1 cellular context compared by ENCODE assay signal in the genomic region with DNA sequence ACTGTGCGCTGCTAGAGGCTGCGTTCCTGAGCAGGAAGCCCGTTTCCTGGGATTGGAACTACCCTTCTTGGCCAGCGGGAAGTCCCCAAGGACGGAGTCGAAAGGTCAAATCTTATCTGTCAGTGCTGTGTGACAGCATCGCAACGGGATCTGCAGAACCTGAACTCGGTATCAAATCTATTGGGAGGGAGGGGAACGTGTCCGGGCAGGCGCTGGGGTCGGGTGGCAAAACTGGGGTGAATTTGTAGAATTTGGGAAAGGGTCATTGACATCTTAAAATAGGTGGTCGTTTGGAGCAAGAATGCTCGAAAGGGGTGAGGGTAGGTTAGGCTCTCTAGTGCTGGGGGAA.
TF ChIP-seq lines count a peak whose summit lies in the region.

No MANE protein-coding gene starts in this region.

TF ChIP-seq in HepG2, 621 proteins besides CTCF, POLR2A, EP300 and RAD21 (continues in another document):
- no peak for TF ChIP-seq NR1H2 (CRISPR knock-in tag; IDR thresholded peaks at IDR 0.05; ENCODE audit: borderline replicate concordance, low read depth)
- no peak for TF ChIP-seq IRX3 (CRISPR knock-in tag; IDR thresholded peaks at IDR 0.05; ENCODE audit: borderline replicate concordance, low read depth)
- TF ChIP-seq KDM1A (CRISPR knock-in tag; IDR thresholded peaks at IDR 0.05) = 0 out of 2 replicates have a peak, but pooled peaks have one; percentile 8
- TF ChIP-seq, protein P1, sequence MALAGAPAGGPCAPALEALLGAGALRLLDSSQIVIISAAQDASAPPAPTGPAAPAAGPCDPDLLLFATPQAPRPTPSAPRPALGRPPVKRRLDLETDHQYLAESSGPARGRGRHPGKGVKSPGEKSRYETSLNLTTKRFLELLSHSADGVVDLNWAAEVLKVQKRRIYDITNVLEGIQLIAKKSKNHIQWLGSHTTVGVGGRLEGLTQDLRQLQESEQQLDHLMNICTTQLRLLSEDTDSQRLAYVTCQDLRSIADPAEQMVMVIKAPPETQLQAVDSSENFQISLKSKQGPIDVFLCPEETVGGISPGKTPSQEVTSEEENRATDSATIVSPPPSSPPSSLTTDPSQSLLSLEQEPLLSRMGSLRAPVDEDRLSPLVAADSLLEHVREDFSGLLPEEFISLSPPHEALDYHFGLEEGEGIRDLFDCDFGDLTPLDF (CRISPR knock-in tag; IDR thresholded peaks at IDR 0.05) = no peak
- TF ChIP-seq MAF1 (CRISPR knock-in tag; IDR thresholded peaks at IDR 0.05; ENCODE audit: borderline replicate concordance) = no peak
- 0 out of 2 replicates have a peak, but pooled peaks have one; percentile 59 for TF ChIP-seq ZNF33A (CRISPR knock-in tag; IDR thresholded peaks at IDR 0.05; ENCODE audit: borderline replicate concordance)
- TF ChIP-seq ZNF33B (CRISPR knock-in tag; IDR thresholded peaks at IDR 0.05) = no peak
- TF ChIP-seq, protein P2, sequence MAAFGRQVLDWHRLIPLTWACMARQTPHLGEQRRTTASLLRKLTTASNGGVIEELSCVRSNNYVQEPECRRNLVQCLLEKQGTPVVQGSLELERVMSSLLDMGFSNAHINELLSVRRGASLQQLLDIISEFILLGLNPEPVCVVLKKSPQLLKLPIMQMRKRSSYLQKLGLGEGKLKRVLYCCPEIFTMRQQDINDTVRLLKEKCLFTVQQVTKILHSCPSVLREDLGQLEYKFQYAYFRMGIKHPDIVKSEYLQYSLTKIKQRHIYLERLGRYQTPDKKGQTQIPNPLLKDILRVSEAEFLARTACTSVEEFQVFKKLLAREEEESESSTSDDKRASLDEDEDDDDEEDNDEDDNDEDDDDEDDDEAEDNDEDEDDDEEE (CRISPR knock-in tag; IDR thresholded peaks at IDR 0.05) = peak; percentile 41; the same call in 1 of the 2 replicates
- 0 out of 2 replicates have a peak, but pooled peaks have one; percentile 4 for TF ChIP-seq RXRB (CRISPR knock-in tag; IDR thresholded peaks at IDR 0.05; ENCODE audit: borderline replicate concordance)
- no peak for TF ChIP-seq ZNF17 (CRISPR knock-in tag; IDR thresholded peaks at IDR 0.05)
- TF ChIP-seq, protein P3, sequence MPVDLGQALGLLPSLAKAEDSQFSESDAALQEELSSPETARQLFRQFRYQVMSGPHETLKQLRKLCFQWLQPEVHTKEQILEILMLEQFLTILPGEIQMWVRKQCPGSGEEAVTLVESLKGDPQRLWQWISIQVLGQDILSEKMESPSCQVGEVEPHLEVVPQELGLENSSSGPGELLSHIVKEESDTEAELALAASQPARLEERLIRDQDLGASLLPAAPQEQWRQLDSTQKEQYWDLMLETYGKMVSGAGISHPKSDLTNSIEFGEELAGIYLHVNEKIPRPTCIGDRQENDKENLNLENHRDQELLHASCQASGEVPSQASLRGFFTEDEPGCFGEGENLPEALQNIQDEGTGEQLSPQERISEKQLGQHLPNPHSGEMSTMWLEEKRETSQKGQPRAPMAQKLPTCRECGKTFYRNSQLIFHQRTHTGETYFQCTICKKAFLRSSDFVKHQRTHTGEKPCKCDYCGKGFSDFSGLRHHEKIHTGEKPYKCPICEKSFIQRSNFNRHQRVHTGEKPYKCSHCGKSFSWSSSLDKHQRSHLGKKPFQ (CRISPR knock-in tag; IDR thresholded peaks at IDR 0.05; ENCODE audit: insufficient replicate concordance) = peak; percentile 4
- TF ChIP-seq CENPX (CRISPR knock-in tag; IDR thresholded peaks at IDR 0.05) = no peak
- TF ChIP-seq ZBTB7A (CRISPR knock-in tag; IDR thresholded peaks at IDR 0.05) = no peak
- TF ChIP-seq SIX4 (CRISPR knock-in tag; IDR thresholded peaks at IDR 0.05) = no peak
- peak; percentile 19 for TF ChIP-seq KDM5A (IDR thresholded peaks at IDR 0.05; ENCODE audit: borderline replicate concordance, low read length)
- TF ChIP-seq MTA1 (CRISPR knock-in tag; IDR thresholded peaks at IDR 0.05; ENCODE audit: borderline replicate concordance) = 0 out of 2 replicates have a peak, but pooled peaks have one; percentile 3
- 0 out of 2 replicates have a peak, but pooled peaks have one; percentile 14 for TF ChIP-seq SIN3A (IDR thresholded peaks at IDR 0.05; ENCODE audit: borderline replicate concordance, low read depth, low read length)
- no peak for TF ChIP-seq ZNF546 (CRISPR knock-in tag; conservative IDR thresholded peaks at IDR 0.05)
- no peak; the same call in 1 of the 2 replicates for TF ChIP-seq SALL1 (CRISPR knock-in tag; IDR thresholded peaks at IDR 0.05)
- 0 out of 2 replicates have a peak, but pooled peaks have one; percentile 20 for TF ChIP-seq HNF4G (IDR thresholded peaks at IDR 0.05; ENCODE audit: borderline replicate concordance, low read depth, low read length)
- TF ChIP-seq HNF4G (CRISPR knock-in tag; IDR thresholded peaks at IDR 0.05; ENCODE audit: borderline replicate concordance, low read depth) = peak; percentile 39; the same call in 1 of the 2 replicates
- TF ChIP-seq, protein P4, sequence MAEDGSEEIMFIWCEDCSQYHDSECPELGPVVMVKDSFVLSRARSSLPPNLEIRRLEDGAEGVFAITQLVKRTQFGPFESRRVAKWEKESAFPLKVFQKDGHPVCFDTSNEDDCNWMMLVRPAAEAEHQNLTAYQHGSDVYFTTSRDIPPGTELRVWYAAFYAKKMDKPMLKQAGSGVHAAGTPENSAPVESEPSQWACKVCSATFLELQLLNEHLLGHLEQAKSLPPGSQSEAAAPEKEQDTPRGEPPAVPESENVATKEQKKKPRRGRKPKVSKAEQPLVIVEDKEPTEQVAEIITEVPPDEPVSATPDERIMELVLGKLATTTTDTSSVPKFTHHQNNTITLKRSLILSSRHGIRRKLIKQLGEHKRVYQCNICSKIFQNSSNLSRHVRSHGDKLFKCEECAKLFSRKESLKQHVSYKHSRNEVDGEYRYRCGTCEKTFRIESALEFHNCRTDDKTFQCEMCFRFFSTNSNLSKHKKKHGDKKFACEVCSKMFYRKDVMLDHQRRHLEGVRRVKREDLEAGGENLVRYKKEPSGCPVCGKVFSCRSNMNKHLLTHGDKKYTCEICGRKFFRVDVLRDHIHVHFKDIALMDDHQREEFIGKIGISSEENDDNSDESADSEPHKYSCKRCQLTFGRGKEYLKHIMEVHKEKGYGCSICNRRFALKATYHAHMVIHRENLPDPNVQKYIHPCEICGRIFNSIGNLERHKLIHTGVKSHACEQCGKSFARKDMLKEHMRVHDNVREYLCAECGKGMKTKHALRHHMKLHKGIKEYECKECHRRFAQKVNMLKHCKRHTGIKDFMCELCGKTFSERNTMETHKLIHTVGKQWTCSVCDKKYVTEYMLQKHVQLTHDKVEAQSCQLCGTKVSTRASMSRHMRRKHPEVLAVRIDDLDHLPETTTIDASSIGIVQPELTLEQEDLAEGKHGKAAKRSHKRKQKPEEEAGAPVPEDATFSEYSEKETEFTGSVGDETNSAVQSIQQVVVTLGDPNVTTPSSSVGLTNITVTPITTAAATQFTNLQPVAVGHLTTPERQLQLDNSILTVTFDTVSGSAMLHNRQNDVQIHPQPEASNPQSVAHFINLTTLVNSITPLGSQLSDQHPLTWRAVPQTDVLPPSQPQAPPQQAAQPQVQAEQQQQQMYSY (CRISPR knock-in tag; IDR thresholded peaks at IDR 0.05) = peak; percentile 80; the same call in 1 of the 2 replicates
- 0 out of 2 replicates have a peak, but pooled peaks have one; percentile 2 for TF ChIP-seq ZNF614 (CRISPR knock-in tag; IDR thresholded peaks at IDR 0.05; ENCODE audit: borderline replicate concordance)
- TF ChIP-seq, protein P5, sequence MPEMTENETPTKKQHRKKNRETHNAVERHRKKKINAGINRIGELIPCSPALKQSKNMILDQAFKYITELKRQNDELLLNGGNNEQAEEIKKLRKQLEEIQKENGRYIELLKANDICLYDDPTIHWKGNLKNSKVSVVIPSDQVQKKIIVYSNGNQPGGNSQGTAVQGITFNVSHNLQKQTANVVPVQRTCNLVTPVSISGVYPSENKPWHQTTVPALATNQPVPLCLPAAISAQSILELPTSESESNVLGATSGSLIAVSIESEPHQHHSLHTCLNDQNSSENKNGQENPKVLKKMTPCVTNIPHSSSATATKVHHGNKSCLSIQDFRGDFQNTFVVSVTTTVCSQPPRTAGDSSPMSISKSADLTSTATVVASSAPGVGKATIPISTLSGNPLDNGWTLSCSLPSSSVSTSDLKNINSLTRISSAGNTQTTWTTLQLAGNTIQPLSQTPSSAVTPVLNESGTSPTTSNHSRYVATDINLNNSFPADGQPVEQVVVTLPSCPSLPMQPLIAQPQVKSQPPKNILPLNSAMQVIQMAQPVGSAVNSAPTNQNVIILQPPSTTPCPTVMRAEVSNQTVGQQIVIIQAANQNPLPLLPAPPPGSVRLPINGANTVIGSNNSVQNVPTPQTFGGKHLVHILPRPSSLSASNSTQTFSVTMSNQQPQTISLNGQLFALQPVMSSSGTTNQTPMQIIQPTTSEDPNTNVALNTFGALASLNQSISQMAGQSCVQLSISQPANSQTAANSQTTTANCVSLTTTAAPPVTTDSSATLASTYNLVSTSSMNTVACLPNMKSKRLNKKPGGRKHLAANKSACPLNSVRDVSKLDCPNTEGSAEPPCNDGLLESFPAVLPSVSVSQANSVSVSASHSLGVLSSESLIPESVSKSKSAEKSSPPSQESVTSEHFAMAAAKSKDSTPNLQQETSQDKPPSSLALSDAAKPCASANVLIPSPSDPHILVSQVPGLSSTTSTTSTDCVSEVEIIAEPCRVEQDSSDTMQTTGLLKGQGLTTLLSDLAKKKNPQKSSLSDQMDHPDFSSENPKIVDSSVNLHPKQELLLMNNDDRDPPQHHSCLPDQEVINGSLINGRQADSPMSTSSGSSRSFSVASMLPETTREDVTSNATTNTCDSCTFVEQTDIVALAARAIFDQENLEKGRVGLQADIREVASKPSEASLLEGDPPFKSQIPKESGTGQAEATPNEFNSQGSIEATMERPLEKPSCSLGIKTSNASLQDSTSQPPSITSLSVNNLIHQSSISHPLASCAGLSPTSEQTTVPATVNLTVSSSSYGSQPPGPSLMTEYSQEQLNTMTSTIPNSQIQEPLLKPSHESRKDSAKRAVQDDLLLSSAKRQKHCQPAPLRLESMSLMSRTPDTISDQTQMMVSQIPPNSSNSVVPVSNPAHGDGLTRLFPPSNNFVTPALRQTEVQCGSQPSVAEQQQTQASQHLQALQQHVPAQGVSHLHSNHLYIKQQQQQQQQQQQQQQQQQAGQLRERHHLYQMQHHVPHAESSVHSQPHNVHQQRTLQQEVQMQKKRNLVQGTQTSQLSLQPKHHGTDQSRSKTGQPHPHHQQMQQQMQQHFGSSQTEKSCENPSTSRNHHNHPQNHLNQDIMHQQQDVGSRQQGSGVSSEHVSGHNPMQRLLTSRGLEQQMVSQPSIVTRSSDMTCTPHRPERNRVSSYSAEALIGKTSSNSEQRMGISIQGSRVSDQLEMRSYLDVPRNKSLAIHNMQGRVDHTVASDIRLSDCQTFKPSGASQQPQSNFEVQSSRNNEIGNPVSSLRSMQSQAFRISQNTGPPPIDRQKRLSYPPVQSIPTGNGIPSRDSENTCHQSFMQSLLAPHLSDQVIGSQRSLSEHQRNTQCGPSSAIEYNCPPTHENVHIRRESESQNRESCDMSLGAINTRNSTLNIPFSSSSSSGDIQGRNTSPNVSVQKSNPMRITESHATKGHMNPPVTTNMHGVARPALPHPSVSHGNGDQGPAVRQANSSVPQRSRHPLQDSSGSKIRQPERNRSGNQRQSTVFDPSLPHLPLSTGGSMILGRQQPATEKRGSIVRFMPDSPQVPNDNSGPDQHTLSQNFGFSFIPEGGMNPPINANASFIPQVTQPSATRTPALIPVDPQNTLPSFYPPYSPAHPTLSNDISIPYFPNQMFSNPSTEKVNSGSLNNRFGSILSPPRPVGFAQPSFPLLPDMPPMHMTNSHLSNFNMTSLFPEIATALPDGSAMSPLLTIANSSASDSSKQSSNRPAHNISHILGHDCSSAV (CRISPR knock-in tag; IDR thresholded peaks at IDR 0.05; ENCODE audit: borderline replicate concordance) = 0 out of 2 replicates have a peak, but pooled peaks have one; percentile 65
- TF ChIP-seq, protein P6, sequence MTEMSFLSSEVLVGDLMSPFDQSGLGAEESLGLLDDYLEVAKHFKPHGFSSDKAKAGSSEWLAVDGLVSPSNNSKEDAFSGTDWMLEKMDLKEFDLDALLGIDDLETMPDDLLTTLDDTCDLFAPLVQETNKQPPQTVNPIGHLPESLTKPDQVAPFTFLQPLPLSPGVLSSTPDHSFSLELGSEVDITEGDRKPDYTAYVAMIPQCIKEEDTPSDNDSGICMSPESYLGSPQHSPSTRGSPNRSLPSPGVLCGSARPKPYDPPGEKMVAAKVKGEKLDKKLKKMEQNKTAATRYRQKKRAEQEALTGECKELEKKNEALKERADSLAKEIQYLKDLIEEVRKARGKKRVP (CRISPR knock-in tag; IDR thresholded peaks at IDR 0.05) = 0 out of 4 replicates have a peak, but pooled peaks of 1 of the 2 experiments have one; percentile 25
- no peak for TF ChIP-seq ZFP36L1 (CRISPR knock-in tag; IDR thresholded peaks at IDR 0.05)
- TF ChIP-seq, protein P7, sequence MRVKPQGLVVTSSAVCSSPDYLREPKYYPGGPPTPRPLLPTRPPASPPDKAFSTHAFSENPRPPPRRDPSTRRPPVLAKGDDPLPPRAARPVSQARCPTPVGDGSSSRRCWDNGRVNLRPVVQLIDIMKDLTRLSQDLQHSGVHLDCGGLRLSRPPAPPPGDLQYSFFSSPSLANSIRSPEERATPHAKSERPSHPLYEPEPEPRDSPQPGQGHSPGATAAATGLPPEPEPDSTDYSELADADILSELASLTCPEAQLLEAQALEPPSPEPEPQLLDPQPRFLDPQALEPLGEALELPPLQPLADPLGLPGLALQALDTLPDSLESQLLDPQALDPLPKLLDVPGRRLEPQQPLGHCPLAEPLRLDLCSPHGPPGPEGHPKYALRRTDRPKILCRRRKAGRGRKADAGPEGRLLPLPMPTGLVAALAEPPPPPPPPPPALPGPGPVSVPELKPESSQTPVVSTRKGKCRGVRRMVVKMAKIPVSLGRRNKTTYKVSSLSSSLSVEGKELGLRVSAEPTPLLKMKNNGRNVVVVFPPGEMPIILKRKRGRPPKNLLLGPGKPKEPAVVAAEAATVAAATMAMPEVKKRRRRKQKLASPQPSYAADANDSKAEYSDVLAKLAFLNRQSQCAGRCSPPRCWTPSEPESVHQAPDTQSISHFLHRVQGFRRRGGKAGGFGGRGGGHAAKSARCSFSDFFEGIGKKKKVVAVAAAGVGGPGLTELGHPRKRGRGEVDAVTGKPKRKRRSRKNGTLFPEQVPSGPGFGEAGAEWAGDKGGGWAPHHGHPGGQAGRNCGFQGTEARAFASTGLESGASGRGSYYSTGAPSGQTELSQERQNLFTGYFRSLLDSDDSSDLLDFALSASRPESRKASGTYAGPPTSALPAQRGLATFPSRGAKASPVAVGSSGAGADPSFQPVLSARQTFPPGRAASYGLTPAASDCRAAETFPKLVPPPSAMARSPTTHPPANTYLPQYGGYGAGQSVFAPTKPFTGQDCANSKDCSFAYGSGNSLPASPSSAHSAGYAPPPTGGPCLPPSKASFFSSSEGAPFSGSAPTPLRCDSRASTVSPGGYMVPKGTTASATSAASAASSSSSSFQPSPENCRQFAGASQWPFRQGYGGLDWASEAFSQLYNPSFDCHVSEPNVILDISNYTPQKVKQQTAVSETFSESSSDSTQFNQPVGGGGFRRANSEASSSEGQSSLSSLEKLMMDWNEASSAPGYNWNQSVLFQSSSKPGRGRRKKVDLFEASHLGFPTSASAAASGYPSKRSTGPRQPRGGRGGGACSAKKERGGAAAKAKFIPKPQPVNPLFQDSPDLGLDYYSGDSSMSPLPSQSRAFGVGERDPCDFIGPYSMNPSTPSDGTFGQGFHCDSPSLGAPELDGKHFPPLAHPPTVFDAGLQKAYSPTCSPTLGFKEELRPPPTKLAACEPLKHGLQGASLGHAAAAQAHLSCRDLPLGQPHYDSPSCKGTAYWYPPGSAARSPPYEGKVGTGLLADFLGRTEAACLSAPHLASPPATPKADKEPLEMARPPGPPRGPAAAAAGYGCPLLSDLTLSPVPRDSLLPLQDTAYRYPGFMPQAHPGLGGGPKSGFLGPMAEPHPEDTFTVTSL (CRISPR knock-in tag; IDR thresholded peaks at IDR 0.05; ENCODE audit: borderline replicate concordance) = 0 out of 2 replicates have a peak, but pooled peaks have one; percentile 50
